12 cellular contexts compared by ENCODE assay signal in the genomic region with DNA sequence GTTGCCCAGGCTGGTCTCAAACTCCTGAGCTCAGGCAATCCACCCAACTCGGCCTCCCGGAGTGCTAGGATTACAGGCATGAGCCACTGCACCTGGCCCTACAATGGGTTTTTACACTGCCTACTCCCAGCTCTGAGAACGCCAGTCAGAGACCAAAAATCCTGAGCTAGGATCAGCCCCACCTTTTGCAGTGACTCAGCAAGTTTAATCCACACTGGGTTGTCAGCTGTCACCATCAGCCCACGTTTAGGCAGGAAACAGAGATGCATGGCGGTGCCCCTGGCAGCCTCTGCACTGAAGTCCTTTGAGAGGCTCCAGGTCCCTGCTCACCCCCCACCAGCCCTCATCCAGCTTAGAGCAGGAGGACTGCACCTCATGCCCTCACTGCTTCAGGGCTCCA.
DNase-seq lines count a peak whose midpoint lies in the region; ATAC-seq, FAIRE-seq and TF ChIP-seq lines count a peak whose summit lies in the region.
"Had no signal": no experiment of that assay in that cellular context is flagged by ENCODE, and none has a peak within 500 bp of the region (broad histone marks: within the 10 kb centered on the region; RNA-seq: fewer than 3 reads in every experiment).

No MANE protein-coding gene starts in this region.

- H3K36me3 ChIP-seq in A673 (ENCODE audit: insufficient read depth, low read length, poor library complexity, severe bottlenecking), result peaks cover 4% of the 10 kb centered on the region
- H3K36me3 ChIP-seq: esophagus muscularis mucosa had no signal

- peaks cover 6% of the 10 kb centered on the region for H3K9me3 ChIP-seq in A673 (ENCODE audit: low read depth, low read length, poor library complexity, severe bottlenecking)

- H3K27me3 ChIP-seq in A673 (replicated peaks; ENCODE audit: insufficient read depth, low read depth, low read length, poor library complexity), result no peaks in the 10 kb centered on the region
- H3K27me3 ChIP-seq: esophagus muscularis mucosa had no signal

- peaks cover 12% of the 10 kb centered on the region for H3K4me1 ChIP-seq in A673 (ENCODE audit: insufficient read depth, low read length, poor library complexity, severe bottlenecking)
- H3K4me1 ChIP-seq: esophagus muscularis mucosa had no signal

- intact Hi-C loops in A673 (cut with micrococcal nuclease; ENCODE audit: unreplicated experiment), result no loop called here
- intact Hi-C loops in head of caudate nucleus (cut with DNase I), result no loop called here

- H3K27ac ChIP-seq in A673 (ENCODE audit: low read depth, low read length, poor library complexity, severe bottlenecking), result peak overlapping the region; percentile 54
- H3K27ac ChIP-seq: esophagus muscularis mucosa had no signal

- ATAC-seq in GM21737 (IDR thresholded peaks at IDR 0.05; ENCODE audit: unreplicated experiment) (no peak), GM19324 (IDR thresholded peaks at IDR 0.05; ENCODE audit: low FRiP score, unreplicated experiment) (no peak), GM19328 (IDR thresholded peaks at IDR 0.05; ENCODE audit: unreplicated experiment) (no peak)

- CTCF ChIA-PET in A673 (lab: Charles Lee), result no interaction called here

- H3K4me3 ChIP-seq in A673 (ENCODE audit: low read depth, low read length, poor library complexity, severe bottlenecking), result no peak overlapping the region
- H3K4me3 ChIP-seq: esophagus muscularis mucosa had no signal

- POLR2A ChIA-PET in A673 (lab: Charles Lee; ENCODE audit: low non-redundant PET), result no interaction called here

- DNase-seq in A673 (ENCODE audit: low spot score), result peak; percentile 29
- DNase-seq in H4 (ENCODE audit: low spot score), result peak; percentile 81
- peak; percentile 5 for DNase-seq in RCC 7860 (ENCODE audit: low spot score)
- DNase-seq in head of caudate nucleus, result peak; percentile 15 to 89 (median 67)
- DNase-seq in 8988T, result no peak
- DNase-seq: activated naive CD8-positive, alpha-beta T cell treated with anti-CD3 and anti-CD28 coated beads for 36 hours; NCI-H446 treated with DMSO at 0.1 percent for 48 hours; stimulated activated CD4-positive, alpha-beta T cell treated with anti-CD3 and anti-CD28 coated beads, Interleukin-15, amount 100 ng/mL, for 24 hours had no signal

- FAIRE-seq in RCC 7860 (lab: Jason Lieb, UNC), result no peak

- TF ChIP-seq CTCF in A673 (conservative IDR thresholded peaks at IDR 0.05; ENCODE audit: low read depth, low read length), result no peak

- no TSS peak for BruUV-seq in A673 (replicated peaks; lab: Mats Ljungman, UMichigan)
